1 cellular context compared by ENCODE assay signal in genomic region chr19:12864721-12865715, GRCh38.
A peak's percentile ranks its signal among the peaks of the same experiment; 100 is the strongest.
TF ChIP-seq lines count a peak whose summit lies in the region.

No MANE protein-coding gene starts in this region.

TF ChIP-seq in HepG2, 621 proteins besides CTCF, POLR2A, EP300 and RAD21 (continued from another document and continues in another):
- peak; percentile 48; the same call in 1 of the 2 replicates for TF ChIP-seq ZNF350 (CRISPR knock-in tag; IDR thresholded peaks at IDR 0.05; ENCODE audit: borderline replicate concordance, low read depth)
- peak; percentile 65; the same call in 1 of the 2 replicates for TF ChIP-seq SALL1 (CRISPR knock-in tag; IDR thresholded peaks at IDR 0.05)
- peak; percentile 70 for TF ChIP-seq MED1 (CRISPR knock-in tag; IDR thresholded peaks at IDR 0.05)
- 0 out of 2 replicates have a peak, but pooled peaks have one; percentile 40 for TF ChIP-seq ZNF256 (CRISPR knock-in tag; conservative IDR thresholded peaks at IDR 0.05)
- TF ChIP-seq SOX13 (IDR thresholded peaks at IDR 0.05), result no peak
- peak in 1 of 2 experiments; percentile 20; a peak in 1 of 4 replicates for TF ChIP-seq SOX13 (CRISPR knock-in tag; conservative IDR thresholded peaks at IDR 0.05 in 1 of 2, IDR thresholded peaks at IDR 0.05 in 1 of 2)
- TF ChIP-seq, protein P1, sequence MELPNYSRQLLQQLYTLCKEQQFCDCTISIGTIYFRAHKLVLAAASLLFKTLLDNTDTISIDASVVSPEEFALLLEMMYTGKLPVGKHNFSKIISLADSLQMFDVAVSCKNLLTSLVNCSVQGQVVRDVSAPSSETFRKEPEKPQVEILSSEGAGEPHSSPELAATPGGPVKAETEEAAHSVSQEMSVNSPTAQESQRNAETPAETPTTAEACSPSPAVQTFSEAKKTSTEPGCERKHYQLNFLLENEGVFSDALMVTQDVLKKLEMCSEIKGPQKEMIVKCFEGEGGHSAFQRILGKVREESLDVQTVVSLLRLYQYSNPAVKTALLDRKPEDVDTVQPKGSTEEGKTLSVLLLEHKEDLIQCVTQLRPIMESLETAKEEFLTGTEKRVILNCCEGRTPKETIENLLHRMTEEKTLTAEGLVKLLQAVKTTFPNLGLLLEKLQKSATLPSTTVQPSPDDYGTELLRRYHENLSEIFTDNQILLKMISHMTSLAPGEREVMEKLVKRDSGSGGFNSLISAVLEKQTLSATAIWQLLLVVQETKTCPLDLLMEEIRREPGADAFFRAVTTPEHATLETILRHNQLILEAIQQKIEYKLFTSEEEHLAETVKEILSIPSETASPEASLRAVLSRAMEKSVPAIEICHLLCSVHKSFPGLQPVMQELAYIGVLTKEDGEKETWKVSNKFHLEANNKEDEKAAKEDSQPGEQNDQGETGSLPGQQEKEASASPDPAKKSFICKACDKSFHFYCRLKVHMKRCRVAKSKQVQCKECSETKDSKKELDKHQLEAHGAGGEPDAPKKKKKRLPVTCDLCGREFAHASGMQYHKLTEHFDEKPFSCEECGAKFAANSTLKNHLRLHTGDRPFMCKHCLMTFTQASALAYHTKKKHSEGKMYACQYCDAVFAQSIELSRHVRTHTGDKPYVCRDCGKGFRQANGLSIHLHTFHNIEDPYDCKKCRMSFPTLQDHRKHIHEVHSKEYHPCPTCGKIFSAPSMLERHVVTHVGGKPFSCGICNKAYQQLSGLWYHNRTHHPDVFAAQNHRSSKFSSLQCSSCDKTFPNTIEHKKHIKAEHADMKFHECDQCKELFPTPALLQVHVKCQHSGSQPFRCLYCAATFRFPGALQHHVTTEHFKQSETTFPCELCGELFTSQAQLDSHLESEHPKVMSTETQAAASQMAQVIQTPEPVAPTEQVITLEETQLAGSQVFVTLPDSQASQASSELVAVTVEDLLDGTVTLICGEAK (IDR thresholded peaks at IDR 0.05), result no peak
- TF ChIP-seq, protein P1 (CRISPR knock-in tag; IDR thresholded peaks at IDR 0.05), result peak; percentile 13; the same call in 1 of the 2 replicates
- TF ChIP-seq ZFX (CRISPR knock-in tag; IDR thresholded peaks at IDR 0.05; ENCODE audit: low read depth), result peak; percentile 59; the same call in 1 of the 2 replicates
- TF ChIP-seq ZNF281 (CRISPR knock-in tag; IDR thresholded peaks at IDR 0.05; ENCODE audit: borderline replicate concordance), result 0 out of 2 replicates have a peak, but pooled peaks have one; percentile 7
- TF ChIP-seq ZBTB7B (CRISPR knock-in tag; IDR thresholded peaks at IDR 0.05), result 0 out of 2 replicates have a peak, but pooled peaks have one; percentile 6
- TF ChIP-seq RXRA (CRISPR knock-in tag; IDR thresholded peaks at IDR 0.05), result peak; percentile 73; the same call in 1 of the 2 replicates
- TF ChIP-seq ZNF580 (CRISPR knock-in tag; IDR thresholded peaks at IDR 0.05; ENCODE audit: borderline replicate concordance, low read depth), result peak; percentile 42; the same call in 1 of the 2 replicates
- peak; percentile 1; the same call in 1 of the 2 replicates for TF ChIP-seq ZNF629 (CRISPR knock-in tag; conservative IDR thresholded peaks at IDR 0.05)
- no peak for TF ChIP-seq KDM4B (CRISPR knock-in tag; IDR thresholded peaks at IDR 0.05)
- peak; percentile 43; the same call in 1 of the 3 replicates for TF ChIP-seq MXI1 (IDR thresholded peaks at IDR 0.05; ENCODE audit: borderline replicate concordance, low read depth, low read length)
- peak; percentile 57; the same call in 1 of the 2 replicates for TF ChIP-seq ZNF331 (CRISPR knock-in tag; IDR thresholded peaks at IDR 0.05)
- peak; percentile 82 for TF ChIP-seq ZNF143 (CRISPR knock-in tag; IDR thresholded peaks at IDR 0.05)
- peak; percentile 25; the same call in 1 of the 2 replicates for TF ChIP-seq ZSCAN9 (CRISPR knock-in tag; IDR thresholded peaks at IDR 0.05; ENCODE audit: borderline replicate concordance)
- TF ChIP-seq SPEN (CRISPR knock-in tag; IDR thresholded peaks at IDR 0.05; ENCODE audit: low read depth), result 0 out of 2 replicates have a peak, but pooled peaks have one; percentile 53
- TF ChIP-seq, protein P2, sequence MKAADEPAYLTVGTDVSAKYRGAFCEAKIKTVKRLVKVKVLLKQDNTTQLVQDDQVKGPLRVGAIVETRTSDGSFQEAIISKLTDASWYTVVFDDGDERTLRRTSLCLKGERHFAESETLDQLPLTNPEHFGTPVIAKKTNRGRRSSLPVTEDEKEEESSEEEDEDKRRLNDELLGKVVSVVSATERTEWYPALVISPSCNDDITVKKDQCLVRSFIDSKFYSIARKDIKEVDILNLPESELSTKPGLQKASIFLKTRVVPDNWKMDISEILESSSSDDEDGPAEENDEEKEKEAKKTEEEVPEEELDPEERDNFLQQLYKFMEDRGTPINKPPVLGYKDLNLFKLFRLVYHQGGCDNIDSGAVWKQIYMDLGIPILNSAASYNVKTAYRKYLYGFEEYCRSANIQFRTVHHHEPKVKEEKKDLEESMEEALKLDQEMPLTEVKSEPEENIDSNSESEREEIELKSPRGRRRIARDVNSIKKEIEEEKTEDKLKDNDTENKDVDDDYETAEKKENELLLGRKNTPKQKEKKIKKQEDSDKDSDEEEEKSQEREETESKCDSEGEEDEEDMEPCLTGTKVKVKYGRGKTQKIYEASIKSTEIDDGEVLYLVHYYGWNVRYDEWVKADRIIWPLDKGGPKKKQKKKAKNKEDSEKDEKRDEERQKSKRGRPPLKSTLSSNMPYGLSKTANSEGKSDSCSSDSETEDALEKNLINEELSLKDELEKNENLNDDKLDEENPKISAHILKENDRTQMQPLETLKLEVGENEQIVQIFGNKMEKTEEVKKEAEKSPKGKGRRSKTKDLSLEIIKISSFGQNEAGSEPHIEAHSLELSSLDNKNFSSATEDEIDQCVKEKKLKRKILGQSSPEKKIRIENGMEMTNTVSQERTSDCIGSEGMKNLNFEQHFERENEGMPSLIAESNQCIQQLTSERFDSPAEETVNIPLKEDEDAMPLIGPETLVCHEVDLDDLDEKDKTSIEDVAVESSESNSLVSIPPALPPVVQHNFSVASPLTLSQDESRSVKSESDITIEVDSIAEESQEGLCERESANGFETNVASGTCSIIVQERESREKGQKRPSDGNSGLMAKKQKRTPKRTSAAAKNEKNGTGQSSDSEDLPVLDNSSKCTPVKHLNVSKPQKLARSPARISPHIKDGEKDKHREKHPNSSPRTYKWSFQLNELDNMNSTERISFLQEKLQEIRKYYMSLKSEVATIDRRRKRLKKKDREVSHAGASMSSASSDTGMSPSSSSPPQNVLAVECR (CRISPR knock-in tag; IDR thresholded peaks at IDR 0.05; ENCODE audit: borderline replicate concordance), result peak; percentile 50; the same call in 1 of the 2 replicates
- peak; percentile 32; the same call in 1 of the 2 replicates for TF ChIP-seq RCOR2 (CRISPR knock-in tag; IDR thresholded peaks at IDR 0.05)
- TF ChIP-seq NFKB2 (CRISPR knock-in tag; IDR thresholded peaks at IDR 0.05; ENCODE audit: borderline replicate concordance), result peak; percentile 23; the same call in 1 of the 2 replicates
- TF ChIP-seq NFIB (CRISPR knock-in tag; IDR thresholded peaks at IDR 0.05; ENCODE audit: borderline replicate concordance), result 0 out of 2 replicates have a peak, but pooled peaks have one; percentile 39
- TF ChIP-seq, protein P3, sequence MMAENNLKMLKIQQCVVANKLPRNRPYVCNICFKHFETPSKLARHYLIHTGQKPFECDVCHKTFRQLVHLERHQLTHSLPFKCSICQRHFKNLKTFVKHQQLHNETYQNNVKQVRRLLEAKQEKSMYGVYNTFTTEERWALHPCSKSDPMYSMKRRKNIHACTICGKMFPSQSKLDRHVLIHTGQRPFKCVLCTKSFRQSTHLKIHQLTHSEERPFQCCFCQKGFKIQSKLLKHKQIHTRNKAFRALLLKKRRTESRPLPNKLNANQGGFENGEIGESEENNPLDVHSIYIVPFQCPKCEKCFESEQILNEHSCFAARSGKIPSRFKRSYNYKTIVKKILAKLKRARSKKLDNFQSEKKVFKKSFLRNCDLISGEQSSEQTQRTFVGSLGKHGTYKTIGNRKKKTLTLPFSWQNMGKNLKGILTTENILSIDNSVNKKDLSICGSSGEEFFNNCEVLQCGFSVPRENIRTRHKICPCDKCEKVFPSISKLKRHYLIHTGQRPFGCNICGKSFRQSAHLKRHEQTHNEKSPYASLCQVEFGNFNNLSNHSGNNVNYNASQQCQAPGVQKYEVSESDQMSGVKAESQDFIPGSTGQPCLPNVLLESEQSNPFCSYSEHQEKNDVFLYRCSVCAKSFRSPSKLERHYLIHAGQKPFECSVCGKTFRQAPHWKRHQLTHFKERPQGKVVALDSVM (CRISPR knock-in tag; IDR thresholded peaks at IDR 0.05), result peak; percentile 96
- no peak for TF ChIP-seq CHD4 (IDR thresholded peaks at IDR 0.05; ENCODE audit: borderline replicate concordance, low read length)
- no peak for TF ChIP-seq GRHL1 (CRISPR knock-in tag; conservative IDR thresholded peaks at IDR 0.05)
- peak; percentile 19; the same call in 1 of the 2 replicates for TF ChIP-seq DRAP1 (CRISPR knock-in tag; IDR thresholded peaks at IDR 0.05)
- TF ChIP-seq KDM1A (CRISPR knock-in tag; IDR thresholded peaks at IDR 0.05), result 0 out of 2 replicates have a peak, but pooled peaks have one; percentile 34
- peak; percentile 67 for TF ChIP-seq STAG1 (CRISPR knock-in tag; IDR thresholded peaks at IDR 0.05)
- TF ChIP-seq ZNF253 (CRISPR knock-in tag; IDR thresholded peaks at IDR 0.05; ENCODE audit: borderline replicate concordance), result no peak; the same call in 1 of the 2 replicates
- TF ChIP-seq ZNF12 (CRISPR knock-in tag; IDR thresholded peaks at IDR 0.05), result peak; percentile 67; the same call in 1 of the 2 replicates
- TF ChIP-seq NR2C2 (CRISPR knock-in tag; IDR thresholded peaks at IDR 0.05; ENCODE audit: borderline replicate concordance), result peak; percentile 60; the same call in 1 of the 2 replicates
- TF ChIP-seq, protein P4, sequence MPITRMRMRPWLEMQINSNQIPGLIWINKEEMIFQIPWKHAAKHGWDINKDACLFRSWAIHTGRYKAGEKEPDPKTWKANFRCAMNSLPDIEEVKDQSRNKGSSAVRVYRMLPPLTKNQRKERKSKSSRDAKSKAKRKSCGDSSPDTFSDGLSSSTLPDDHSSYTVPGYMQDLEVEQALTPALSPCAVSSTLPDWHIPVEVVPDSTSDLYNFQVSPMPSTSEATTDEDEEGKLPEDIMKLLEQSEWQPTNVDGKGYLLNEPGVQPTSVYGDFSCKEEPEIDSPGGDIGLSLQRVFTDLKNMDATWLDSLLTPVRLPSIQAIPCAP (CRISPR knock-in tag; IDR thresholded peaks at IDR 0.05; ENCODE audit: low read depth), result no peak
- peak; percentile 58; the same call in 1 of the 2 replicates for TF ChIP-seq ZNF792 (CRISPR knock-in tag; IDR thresholded peaks at IDR 0.05)
- no peak for TF ChIP-seq PHF21A (CRISPR knock-in tag; IDR thresholded peaks at IDR 0.05)
